Comparison of ENCODE assay signal across 14 cellular contexts in genomic region chr6:81906709-81907204, GRCh38.
A peak's percentile ranks its signal among the peaks of the same experiment; 100 is the strongest.
DNase-seq lines count a peak whose midpoint lies in the region; ATAC-seq and TF ChIP-seq lines count a peak whose summit lies in the region.
"Had no signal": no experiment of that assay in that cellular context is flagged by ENCODE, and none has a peak within 500 bp of the region (broad histone marks: within the 10 kb centered on the region; RNA-seq: fewer than 3 reads in every experiment).

No MANE protein-coding gene starts in this region.

- peak overlapping the region; percentile 32 for H2AFZ ChIP-seq in OCI-LY3 (ENCODE audit: low read depth, low read length)

- peak; percentile 71 for ATAC-seq in GM19395 (IDR thresholded peaks at IDR 0.05; ENCODE audit: unreplicated experiment)
- ATAC-seq in HG02852 (IDR thresholded peaks at IDR 0.05; ENCODE audit: unreplicated experiment) = peak; percentile 61
- ATAC-seq: activated CD8-positive, alpha-beta T cell treated with anti-CD3 and anti-CD28 coated beads, Interleukin-2, amount 10 ng/mL, durations not matched to agents 7 days and 5 days had no signal

- H3K9me3 ChIP-seq in OCI-LY3 (ENCODE audit: insufficient read depth, low read length) = no peaks in the 10 kb centered on the region

- peak overlapping the region; percentile 53; the same call in 1 of the 2 replicates for H3K27ac ChIP-seq in OCI-LY3 (ENCODE audit: low read length)

- no peaks in the 10 kb centered on the region for H3K79me2 ChIP-seq in OCI-LY3 (ENCODE audit: low read length)

- peak overlapping the region; percentile 43 for H3K4me2 ChIP-seq in OCI-LY3 (ENCODE audit: low read length)

- no peaks in the 10 kb centered on the region for H3K36me3 ChIP-seq in OCI-LY3 (replicated peaks; ENCODE audit: low read depth, low read length)

- in situ Hi-C loops in G401 (cut with HindIII; ENCODE audit: low sequenced_read_pairs) (no loop called here), GM13976 (cut with MboI; ENCODE audit: low sequenced_read_pairs, unreplicated experiment) (no loop called here)

- DNase-seq in G401 (ENCODE audit: low spot score) (peak; percentile 39), SKM-1 treated with dmso at 0.1 percent for 144 hours (lab: John Stamatoyannopoulos, UW; ENCODE audit: unreplicated experiment) (no peak), GM13976 (ENCODE audit: low spot score) (no peak)
- DNase-seq in activated naive CD4-positive, alpha-beta T cell treated with Interleukin-2 at 50 U/mL for 16 hours = no peak
- no peak for DNase-seq in stimulated activated CD4-positive, alpha-beta T cell treated with anti-CD3 and anti-CD28 coated beads, Interleukin-1b, Interleukin-23, amount 100 ng/mL, for 48 hours
- DNase-seq: activated CD8-positive, alpha-beta T cell treated with anti-CD3 and anti-CD28 coated beads, Interleukin-2, amount 10 ng/mL, durations not matched to agents 7 days and 5 days; activated naive CD4-positive, alpha-beta T cell treated with anti-CD3 and anti-CD28 coated beads, Interleukin-2, amount 50 U/mL, for 16 hours; DMS153; midbrain; MV-4-11; NCI-H446 had no signal

- H3K9ac ChIP-seq in OCI-LY3 (ENCODE audit: low read length) = no peak overlapping the region

- H4K20me1 ChIP-seq in OCI-LY3 (ENCODE audit: insufficient read depth, low read length) = no peaks in the 10 kb centered on the region

- peaks cover 31% of the 10 kb centered on the region for H3K4me1 ChIP-seq in OCI-LY3 (ENCODE audit: low read length)

- H3K4me3 ChIP-seq in OCI-LY3 (ENCODE audit: low read length) = no peak overlapping the region

- H3K27me3 ChIP-seq in OCI-LY3 (ENCODE audit: low read depth, low read length) = no peaks in the 10 kb centered on the region

- TF ChIP-seq CTCF in OCI-LY3 (IDR thresholded peaks at IDR 0.05; ENCODE audit: low read depth, low read length) (no peak), GM13976 (IDR thresholded peaks at IDR 0.05; ENCODE audit: borderline replicate concordance, control extremely low read depth, extremely low read depth, insufficient read depth, missing control alignments) (no peak)
